In the genomic region with DNA sequence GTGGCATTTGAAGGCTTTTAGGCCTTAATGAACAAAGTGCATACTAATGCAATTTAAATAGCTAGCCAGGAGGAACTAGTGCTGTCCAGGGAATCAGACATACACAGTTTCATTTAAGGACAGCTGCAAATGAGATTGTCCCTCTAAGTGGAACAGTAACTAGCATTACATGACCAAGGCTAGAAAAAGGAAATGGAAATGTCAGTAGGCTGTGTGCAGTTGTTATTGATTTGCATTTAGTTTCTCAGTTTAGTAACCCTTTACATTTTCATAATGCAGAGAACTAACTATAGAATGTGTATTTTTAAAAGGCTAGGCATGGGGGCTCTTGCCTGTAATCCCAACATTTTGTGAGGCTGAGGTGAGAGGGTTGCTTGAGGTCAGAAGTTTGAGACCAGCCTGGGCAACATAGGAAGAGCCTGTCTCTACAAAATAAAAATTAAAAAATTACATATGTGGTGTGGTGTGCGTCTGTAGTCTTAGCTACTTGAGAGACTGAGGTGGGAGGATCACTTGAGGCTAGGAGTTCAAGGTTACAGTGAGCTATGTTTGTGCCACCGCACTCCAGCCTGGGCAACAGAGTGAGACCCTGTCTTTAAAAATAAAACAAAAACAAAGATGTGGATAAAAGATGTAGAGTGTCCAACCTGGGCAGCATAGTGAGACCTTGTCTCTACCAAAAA, we compare ENCODE assay signal across 11 cellular contexts.
A peak's percentile ranks its signal among the peaks of the same experiment; 100 is the strongest.
DNase-seq lines count a peak whose midpoint lies in the region; ATAC-seq lines count a peak whose summit lies in the region.
"Had no signal": no experiment of that assay in that cellular context is flagged by ENCODE, and none has a peak within 500 bp of the region (broad histone marks: within the 10 kb centered on the region; RNA-seq: fewer than 3 reads in every experiment).

No MANE protein-coding gene starts in this region.

- H3K9me3 Mint-ChIP-seq in immature natural killer cell = no peaks in the 10 kb centered on the region
- H3K9me3 Mint-ChIP-seq: type B pancreatic cell had no signal

- peaks cover 0 to 8% (median 8%) of the 10 kb centered on the region in 3 donors for H3K27me3 Mint-ChIP-seq in immature natural killer cell (ENCODE audit: low read depth in 3 of 3)
- H3K27me3 Mint-ChIP-seq: type B pancreatic cell had no signal

- no peaks in the 10 kb centered on the region for H3K27me3 ChIP-seq in MG63
- H3K27me3 ChIP-seq: adrenal gland had no signal

- no peaks in the 10 kb centered on the region for H3K9me3 ChIP-seq in MG63
- H3K9me3 ChIP-seq: adrenal gland had no signal

- peaks cover 9 to 45% of the 10 kb centered on the region in 2 donors for H3K4me1 Mint-ChIP-seq in immature natural killer cell

- H3K36me3 Mint-ChIP-seq in immature natural killer cell = peaks cover 8 to 35% (median 24%) of the 10 kb centered on the region in 3 donors

- H3K36me3 ChIP-seq in MG63 = no peaks in the 10 kb centered on the region
- H3K36me3 ChIP-seq: adrenal gland had no signal

- peak; percentile 93 for ATAC-seq in GM18907 (IDR thresholded peaks at IDR 0.05; ENCODE audit: unreplicated experiment)
- ATAC-seq in GM21619 (IDR thresholded peaks at IDR 0.05; ENCODE audit: unreplicated experiment) = peak; percentile 97
- ATAC-seq in HG03139 (IDR thresholded peaks at IDR 0.05; ENCODE audit: unreplicated experiment) = peak; percentile 88

- no peak for DNase-seq in immature natural killer cell
- no peak for DNase-seq in globus pallidus (ENCODE audit: low spot score)
- DNase-seq in NCI-H1694 treated with DMSO at 0.1 percent for 48 hours (lab: John Stamatoyannopoulos, UW) = no peak
- DNase-seq in MG63 = no peak
- DNase-seq: adrenal gland; NCI-H2107; stimulated activated CD4-positive, alpha-beta T cell treated with anti-CD3 and anti-CD28 coated beads, Interleukin-4, amount 100 ng/mL, for 24 hours had no signal

- no peak overlapping the region for H3K4me3 ChIP-seq in MG63
- H3K4me3 ChIP-seq: adrenal gland had no signal

- no peak overlapping the region for H3K4me3 Mint-ChIP-seq in immature natural killer cell
- H3K4me3 Mint-ChIP-seq: type B pancreatic cell had no signal

- H3K27ac Mint-ChIP-seq in immature natural killer cell = peak overlapping the region in 4 of 6 donors; percentile 27 to 58 (median 46)
- H3K27ac Mint-ChIP-seq: type B pancreatic cell had no signal
